8 cellular contexts compared by ENCODE assay signal in the genomic region with DNA sequence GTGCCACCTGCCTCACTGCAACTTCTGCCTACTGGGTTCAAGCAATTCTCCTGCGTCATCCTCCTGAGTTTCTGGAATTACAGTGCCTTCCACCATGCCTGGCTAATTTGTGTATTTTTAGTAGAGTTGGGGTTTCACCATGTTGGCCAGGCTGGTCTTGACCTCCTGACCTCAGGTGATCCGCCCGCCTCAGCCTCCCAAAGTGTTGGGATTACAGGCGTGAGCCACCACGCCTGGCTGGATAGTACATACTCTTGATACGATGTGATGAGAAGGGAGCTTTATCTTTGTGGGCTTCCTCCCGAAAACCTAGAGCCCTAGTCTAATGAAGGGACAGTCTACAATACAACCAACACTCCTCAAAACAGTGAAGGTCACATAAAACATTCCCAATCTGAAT. TPM values are rescaled to one million over a fixed set of nuclear protein-coding genes. Genes with fewer than 3 reads are reported as not detected.
DNase-seq lines count a peak whose midpoint lies in the region; ATAC-seq lines count a peak whose summit lies in the region.
"Not testable (repeated sequence)": the region's sequence is repeated elsewhere in the genome, so short reads cannot be mapped to it uniquely, and the experiment has no call there.

No MANE protein-coding gene starts in this region.

- peak overlapping the region; percentile 33 to 98 (median 95) for H3K4me3 Mint-ChIP-seq in CD4-positive, CD25-positive, alpha-beta regulatory T cell
- H3K4me3 Mint-ChIP-seq in T-helper 17 cell (peak overlapping the region; percentile 98), memory B cell (peak overlapping the region; percentile 22)
- H3K4me3 Mint-ChIP-seq in activated CD8-positive, alpha-beta memory T cell treated with anti-CD3 and anti-CD28 coated beads, Interleukin-2, amount 10 ng/mL, durations not matched to agents 7 days and 5 days: peak overlapping the region; percentile 97
- peak overlapping the region; percentile 70 for H3K4me3 Mint-ChIP-seq in stimulated activated memory B cell treated with anti-CD40 and anti-IgM and Interleukin-4, amounts not matched to agents 10 μg/mL and 1 μg/mL and 100 μg/mL, for 72 hours

- not testable (repeated sequence) for H3K27me3 ChIP-seq in CD4-positive, CD25-positive, alpha-beta regulatory T cell (ENCODE audit: control insufficient read depth, insufficient read depth, low read length); Karpas-422 (ENCODE audit: low read length); effector memory CD4-positive, alpha-beta T cell (replicated peaks; ENCODE audit: control insufficient read depth, insufficient read depth, low read length, poor library complexity, severe bottlenecking)

- not testable (repeated sequence) for H3K9me3 Mint-ChIP-seq in CD4-positive, CD25-positive, alpha-beta regulatory T cell; activated CD8-positive, alpha-beta memory T cell treated with anti-CD3 and anti-CD28 coated beads, Interleukin-2, amount 10 ng/mL, durations not matched to agents 7 days and 5 days (ENCODE audit: low read depth); activated naive CD4-positive, alpha-beta T cell treated with anti-CD3 and anti-CD28 coated beads, Interleukin-2, amount 50 U/mL, for 72 hours; memory B cell; stimulated activated memory B cell treated with anti-CD40 and anti-IgM and Interleukin-4, amounts not matched to agents 10 μg/mL and 1 μg/mL and 100 μg/mL, for 72 hours

- not testable (repeated sequence) for H3K27me3 Mint-ChIP-seq in CD4-positive, CD25-positive, alpha-beta regulatory T cell; T-helper 17 cell; memory B cell; stimulated activated memory B cell treated with anti-CD40 and anti-IgM and Interleukin-4, amounts not matched to agents 10 μg/mL and 1 μg/mL and 100 μg/mL, for 72 hours
- peaks cover 19% of the 10 kb centered on the region for H3K27me3 Mint-ChIP-seq in activated CD8-positive, alpha-beta memory T cell treated with anti-CD3 and anti-CD28 coated beads, Interleukin-2, amount 10 ng/mL, durations not matched to agents 7 days and 5 days

- ATAC-seq in CD4-positive, CD25-positive, alpha-beta regulatory T cell (ENCODE audit: low read depth in 2 of 2); T-helper 17 cell; activated CD8-positive, alpha-beta memory T cell treated with anti-CD3 and anti-CD28 coated beads, Interleukin-2, amount 10 ng/mL, durations not matched to agents 7 days and 5 days; activated naive CD4-positive, alpha-beta T cell treated with anti-CD3 and anti-CD28 coated beads, Interleukin-2, amount 50 U/mL, for 72 hours; memory B cell (ENCODE audit: low read depth); stimulated activated memory B cell treated with anti-CD40 and anti-IgM and Interleukin-4, amounts not matched to agents 10 μg/mL and 1 μg/mL and 100 μg/mL, for 72 hours: not testable (repeated sequence)

- H3K4me1 Mint-ChIP-seq in CD4-positive, CD25-positive, alpha-beta regulatory T cell: peaks cover 36 to 75% (median 52%) of the 10 kb centered on the region in 4 donors
- H3K4me1 Mint-ChIP-seq in T-helper 17 cell (peaks cover 58% of the 10 kb centered on the region), memory B cell (peaks cover 60% of the 10 kb centered on the region)
- H3K4me1 Mint-ChIP-seq in activated CD8-positive, alpha-beta memory T cell treated with anti-CD3 and anti-CD28 coated beads, Interleukin-2, amount 10 ng/mL, durations not matched to agents 7 days and 5 days: peaks cover 65% of the 10 kb centered on the region
- H3K4me1 Mint-ChIP-seq in stimulated activated memory B cell treated with anti-CD40 and anti-IgM and Interleukin-4, amounts not matched to agents 10 μg/mL and 1 μg/mL and 100 μg/mL, for 72 hours: peaks cover 76% of the 10 kb centered on the region

- CTCF ChIA-PET in activated CD8-positive, alpha-beta memory T cell treated with anti-CD3 and anti-CD28 coated beads, Interleukin-2, amount 10 ng/mL, durations not matched to agents 7 days and 5 days (lab: Charles Lee): interaction anchor here (1.4 to 6.1 kb wide), 5 partner anchors 9 to 154 kb away, joined by 4 to 45 read pairs (median 18); no protein-coding TSS in a partner anchor

- peak overlapping the region; percentile 85 for H3K4me3 ChIP-seq in CD4-positive, CD25-positive, alpha-beta regulatory T cell (ENCODE audit: low read depth, low read length)
- peak overlapping the region; percentile 77 for H3K4me3 ChIP-seq in Karpas-422 (ENCODE audit: low read length)
- peak overlapping the region; percentile 71 for H3K4me3 ChIP-seq in effector memory CD4-positive, alpha-beta T cell (ENCODE audit: insufficient read depth, low read depth, low read length, poor library complexity, severe bottlenecking)

- H3K4me2 ChIP-seq in Karpas-422 (ENCODE audit: low read depth, low read length, poor library complexity, severe bottlenecking): peak overlapping the region; percentile 79

- H3K4me1 ChIP-seq in CD4-positive, CD25-positive, alpha-beta regulatory T cell (ENCODE audit: control insufficient read depth, insufficient read depth, low read length, poor library complexity, severe bottlenecking): peaks cover 66% of the 10 kb centered on the region
- peaks cover 72% of the 10 kb centered on the region for H3K4me1 ChIP-seq in Karpas-422 (ENCODE audit: low read length)
- H3K4me1 ChIP-seq in effector memory CD4-positive, alpha-beta T cell (ENCODE audit: control insufficient read depth, insufficient read depth, low read length, poor library complexity, severe bottlenecking): peaks cover 47% of the 10 kb centered on the region

- peak overlapping the region; percentile 95 for H3K27ac ChIP-seq in CD4-positive, CD25-positive, alpha-beta regulatory T cell (ENCODE audit: insufficient read depth, low read length, poor library complexity, severe bottlenecking)
- H3K27ac ChIP-seq in Karpas-422 (ENCODE audit: low read length): peak overlapping the region; percentile 90
- H3K27ac ChIP-seq in effector memory CD4-positive, alpha-beta T cell (ENCODE audit: insufficient read depth, low read length, poor library complexity, severe bottlenecking): peak overlapping the region; percentile 99

- not testable (repeated sequence) for DNase-seq in CD4-positive, CD25-positive, alpha-beta regulatory T cell; Karpas-422; T-helper 17 cell; activated CD8-positive, alpha-beta memory T cell treated with anti-CD3 and anti-CD28 coated beads, Interleukin-2, amount 10 ng/mL, durations not matched to agents 7 days and 5 days; activated naive CD4-positive, alpha-beta T cell treated with anti-CD3 and anti-CD28 coated beads, Interleukin-2, amount 50 U/mL, for 72 hours (ENCODE audit: low spot score in 2 of 2); effector memory CD4-positive, alpha-beta T cell; memory B cell (ENCODE audit: low spot score in 2 of 2)

- H3K27ac Mint-ChIP-seq in CD4-positive, CD25-positive, alpha-beta regulatory T cell: peak overlapping the region; percentile 83 to 96 (median 92)
- H3K27ac Mint-ChIP-seq in T-helper 17 cell (peak overlapping the region; percentile 98), memory B cell (peak overlapping the region; percentile 68)
- peak overlapping the region; percentile 99 for H3K27ac Mint-ChIP-seq in activated CD8-positive, alpha-beta memory T cell treated with anti-CD3 and anti-CD28 coated beads, Interleukin-2, amount 10 ng/mL, durations not matched to agents 7 days and 5 days
- peak overlapping the region; percentile 92 to 98 for H3K27ac Mint-ChIP-seq in activated naive CD4-positive, alpha-beta T cell treated with anti-CD3 and anti-CD28 coated beads, Interleukin-2, amount 50 U/mL, for 72 hours
- peak overlapping the region; percentile 96 for H3K27ac Mint-ChIP-seq in stimulated activated memory B cell treated with anti-CD40 and anti-IgM and Interleukin-4, amounts not matched to agents 10 μg/mL and 1 μg/mL and 100 μg/mL, for 72 hours

- not testable (repeated sequence) for H2AFZ ChIP-seq in Karpas-422 (ENCODE audit: low read length)

- H3K36me3 Mint-ChIP-seq in CD4-positive, CD25-positive, alpha-beta regulatory T cell: peaks cover 14% of the 10 kb centered on the region
- H3K36me3 Mint-ChIP-seq in T-helper 17 cell (ENCODE audit: low read depth): not testable (repeated sequence)
- peaks cover 45% of the 10 kb centered on the region for H3K36me3 Mint-ChIP-seq in activated CD8-positive, alpha-beta memory T cell treated with anti-CD3 and anti-CD28 coated beads, Interleukin-2, amount 10 ng/mL, durations not matched to agents 7 days and 5 days
- peaks cover 31 to 37% of the 10 kb centered on the region in 2 donors for H3K36me3 Mint-ChIP-seq in activated naive CD4-positive, alpha-beta T cell treated with anti-CD3 and anti-CD28 coated beads, Interleukin-2, amount 50 U/mL, for 72 hours
- H3K36me3 Mint-ChIP-seq in memory B cell: peaks cover 16% of the 10 kb centered on the region
- H3K36me3 Mint-ChIP-seq in stimulated activated memory B cell treated with anti-CD40 and anti-IgM and Interleukin-4, amounts not matched to agents 10 μg/mL and 1 μg/mL and 100 μg/mL, for 72 hours: peaks cover 27% of the 10 kb centered on the region

- H3K9me3 ChIP-seq in CD4-positive, CD25-positive, alpha-beta regulatory T cell (ENCODE audit: control insufficient read depth in 2 of 2, low read length in 2 of 2); Karpas-422 (ENCODE audit: low read length); T-helper 17 cell (ENCODE audit: control insufficient read depth, low read length, poor library complexity, severe bottlenecking); effector memory CD4-positive, alpha-beta T cell (ENCODE audit: control insufficient read depth, low read length): not testable (repeated sequence)

- H3K36me3 ChIP-seq in CD4-positive, CD25-positive, alpha-beta regulatory T cell (ENCODE audit: control insufficient read depth, insufficient read depth, low read length): peaks cover 14% of the 10 kb centered on the region
- peaks cover 31% of the 10 kb centered on the region; the same call in 1 of the 2 replicates for H3K36me3 ChIP-seq in Karpas-422 (ENCODE audit: insufficient read depth, low read length)
- not testable (repeated sequence) for H3K36me3 ChIP-seq in effector memory CD4-positive, alpha-beta T cell (ENCODE audit: control insufficient read depth, insufficient read depth, low read length)

- peak overlapping the region; percentile 99 for H3K9ac ChIP-seq in Karpas-422 (ENCODE audit: low read length)

- H3K9me2 ChIP-seq in Karpas-422 (replicated peaks; ENCODE audit: insufficient read depth, low read length): not testable (repeated sequence)

- H3K79me2 ChIP-seq in Karpas-422 (ENCODE audit: low read length): peaks cover 73% of the 10 kb centered on the region

- not testable (repeated sequence) for H4K20me1 ChIP-seq in Karpas-422 (ENCODE audit: insufficient read depth, low read depth, low read length)

RNA-seq across cellular contexts. Expression of a gene that starts 2.4 kb away (rescaled TPM):
- total RNA-seq in CD4-positive, CD25-positive, alpha-beta regulatory T cell: 56.8 TPM
- 10 to 100 TPM; 11.0 to 17.6 (median 13.5) TPM for polyA plus RNA-seq in CD4-positive, CD25-positive, alpha-beta regulatory T cell
- 22.5 and 32.3 TPM in 2 replicates for total RNA-seq in Karpas-422 (2014; rRNA removed; shearing (Covaris generic); ENCODE audit: low replicate concordance)
- total RNA-seq in T-helper 17 cell: 10 to 100 TPM; 51.0 to 58.7 TPM
- 10 to 100 TPM; 39.9 to 59.0 TPM for total RNA-seq in activated CD8-positive, alpha-beta memory T cell treated with anti-CD3 and anti-CD28 coated beads, Interleukin-2, amount 10 ng/mL, durations not matched to agents 7 days and 5 days
- total RNA-seq in activated naive CD4-positive, alpha-beta T cell treated with anti-CD3 and anti-CD28 coated beads, Interleukin-2, amount 50 U/mL, for 72 hours: 10 to 100 TPM; 29.9 to 39.4 TPM

Comparison
In these comparisons a context has a peak if more than half of its experiments do, and no peak if none do; other contexts are left out.
1. H3K4me3 Mint-ChIP-seq: peak in every context shown above with its lines; median percentile 98 in T-helper 17 cell; 97 in activated CD8-positive, alpha-beta memory T cell treated with anti-CD3 and anti-CD28 coated beads, Interleukin-2, amount 10 ng/mL, durations not matched to agents 7 days and 5 days; 95 in CD4-positive, CD25-positive, alpha-beta regulatory T cell; 70 in stimulated activated memory B cell treated with anti-CD40 and anti-IgM and Interleukin-4, amounts not matched to agents 10 μg/mL and 1 μg/mL and 100 μg/mL, for 72 hours; 22 in memory B cell.